Comparison of ENCODE assay signal across 18 cellular contexts in the genomic region with DNA sequence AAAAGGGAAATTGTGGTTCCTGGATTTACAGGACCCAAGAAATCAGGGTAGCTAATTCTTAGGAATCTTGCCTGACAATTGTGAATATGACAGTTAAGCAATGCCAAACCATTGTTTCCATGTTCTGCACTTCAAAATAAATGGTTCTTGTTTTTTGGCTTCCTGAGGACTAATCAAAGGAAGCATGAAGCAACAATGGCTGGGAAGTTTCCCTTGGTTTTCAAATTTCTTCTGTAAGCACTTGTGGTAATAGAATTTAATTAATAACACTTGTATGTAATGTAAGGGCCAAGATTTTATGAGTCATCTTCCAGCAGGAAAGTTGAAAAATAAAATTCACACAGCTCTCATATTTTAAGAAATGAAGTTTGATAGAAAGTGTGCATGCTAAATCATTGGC. TPM values are rescaled to one million over a fixed set of nuclear protein-coding genes. Genes with fewer than 3 reads are reported as not detected.
A peak's percentile ranks its signal among the peaks of the same experiment; 100 is the strongest.
DNase-seq lines count a peak whose midpoint lies in the region; ATAC-seq and TF ChIP-seq lines count a peak whose summit lies in the region.
"Had no signal": no experiment of that assay in that cellular context is flagged by ENCODE, and none has a peak within 500 bp of the region (broad histone marks: within the 10 kb centered on the region; RNA-seq: fewer than 3 reads in every experiment).

No MANE protein-coding gene starts in this region.

- H3K9me2 ChIP-seq in GM23248 (ENCODE audit: insufficient read depth), result no peaks in the 10 kb centered on the region

- TF ChIP-seq CTCF in mammary epithelial cell (conservative IDR thresholded peaks at IDR 0.05 in 1 of 2, IDR thresholded peaks at IDR 0.05 in 1 of 2; ENCODE audit: extremely low read depth in 1 of 2, insufficient read depth in 1 of 2, low read depth in 1 of 2, low read length in 2 of 2) (no peak), Calu3 (IDR thresholded peaks at IDR 0.05; ENCODE audit: unreplicated experiment) (no peak), brain microvascular endothelial cell (IDR thresholded peaks at IDR 0.05; ENCODE audit: low read depth, low read length, missing control alignments) (no peak)

- H3K79me2 ChIP-seq in GM23248 (ENCODE audit: insufficient read depth) (no peaks in the 10 kb centered on the region), mammary epithelial cell (ENCODE audit: insufficient read depth, low read length) (no peaks in the 10 kb centered on the region)

- no peaks in the 10 kb centered on the region for H3K9me3 Mint-ChIP-seq in Calu3 (ENCODE audit: low read depth, unreplicated experiment)

- H2AFZ ChIP-seq in GM23248 (no peak overlapping the region), mammary epithelial cell (ENCODE audit: low read depth, low read length) (no peak overlapping the region)

- CTCF ChIA-PET in mammary epithelial cell (lab: Charles Lee; ENCODE audit: low non-redundant PET) (no interaction called here), Calu3 (lab: Charles Lee) (no interaction called here)

- peaks cover 37% of the 10 kb centered on the region for H3K27me3 Mint-ChIP-seq in Calu3 (ENCODE audit: unreplicated experiment)

- H3K4me1 ChIP-seq in GM23248 (ENCODE audit: insufficient read depth) (peaks cover 8% of the 10 kb centered on the region), mammary epithelial cell (ENCODE audit: insufficient read depth, low read length) (no peaks in the 10 kb centered on the region)

- no peaks in the 10 kb centered on the region for H4K20me1 ChIP-seq in GM23248 (ENCODE audit: insufficient read depth)
- H4K20me1 ChIP-seq in mammary epithelial cell (ENCODE audit: insufficient read depth, low read length), result no peaks in the 10 kb centered on the region

- no peak overlapping the region for H3K9ac ChIP-seq in GM23248
- no peak overlapping the region for H3K9ac ChIP-seq in mammary epithelial cell (ENCODE audit: insufficient read depth, low read length)

- H3K4me3 Mint-ChIP-seq in Calu3 (ENCODE audit: low read depth, unreplicated experiment), result no peak overlapping the region
- H3K4me3 Mint-ChIP-seq: activated naive CD4-positive, alpha-beta T cell treated with anti-CD3 and anti-CD28 coated beads for 36 hours; nephron progenitor cell had no signal

- H3K27ac ChIP-seq in GM23248 (no peak overlapping the region), mammary epithelial cell (ENCODE audit: insufficient read depth, low read depth, low read length) (no peak overlapping the region), brain microvascular endothelial cell (no peak overlapping the region)

- no peaks in the 10 kb centered on the region for H3K36me3 Mint-ChIP-seq in Calu3 (ENCODE audit: insufficient read depth, unreplicated experiment)

- no peaks in the 10 kb centered on the region for H3K4me1 Mint-ChIP-seq in Calu3 (ENCODE audit: low read depth, unreplicated experiment)
- H3K4me1 Mint-ChIP-seq: nephron progenitor cell had no signal

- H3K4me3 ChIP-seq in GM23248 (no peak overlapping the region), mammary epithelial cell (replicated peaks in 1 of 3; ENCODE audit: insufficient read depth in 1 of 3, low read depth in 2 of 3, low read length in 3 of 3) (no peak overlapping the region), brain microvascular endothelial cell (ENCODE audit: low read depth, low read length) (no peak overlapping the region)

- intact Hi-C loops in mammary epithelial cell (cut with micrococcal nuclease), result no loop called here
- intact Hi-C loops in left cardiac atrium (cut with DNase I), result no loop called here
- intact Hi-C loops in Calu3 (cut with micrococcal nuclease; ENCODE audit: unreplicated experiment), result no loop called here

- H3K27ac Mint-ChIP-seq in Calu3 (ENCODE audit: unreplicated experiment), result no peak overlapping the region
- H3K27ac Mint-ChIP-seq: activated naive CD4-positive, alpha-beta T cell treated with anti-CD3 and anti-CD28 coated beads for 36 hours; nephron progenitor cell had no signal

- no peaks in the 10 kb centered on the region for H3K9me3 ChIP-seq in GM23248 (ENCODE audit: low read depth)
- H3K9me3 ChIP-seq in mammary epithelial cell (replicated peaks; ENCODE audit: insufficient read depth, low read length), result no peaks in the 10 kb centered on the region

- dilution Hi-C loops in mammary epithelial cell (cut with HindIII; ENCODE audit: low sequenced_read_pairs), result no loop called here

- H3K4me2 ChIP-seq in GM23248 (ENCODE audit: unreplicated experiment) (no peak overlapping the region), mammary epithelial cell (ENCODE audit: insufficient read depth, low read depth, low read length) (no peak overlapping the region)

- H3K27me3 ChIP-seq in GM23248 (replicated peaks; ENCODE audit: insufficient read depth) (no peaks in the 10 kb centered on the region), mammary epithelial cell (ENCODE audit: insufficient read depth, low read length) (no peaks in the 10 kb centered on the region), brain microvascular endothelial cell (replicated peaks) (no peaks in the 10 kb centered on the region)

- no TSS peak for BruUV-seq in mammary epithelial cell (replicated peaks; lab: Mats Ljungman, UMichigan)
- BruUV-seq in Calu3 (replicated peaks; lab: Mats Ljungman, UMichigan), result no TSS peak

- DNase-seq in GM23248 (peak; percentile 69), mammary epithelial cell (peak; percentile 3), left cardiac atrium (no peak), stromal cell of bone marrow (ENCODE audit: low read depth) (peak; percentile 63), Calu3 (no peak), brain microvascular endothelial cell (no peak), NCI-H345 (lab: John Stamatoyannopoulos, UW) (no peak)
- DNase-seq: activated CD4-positive, alpha-beta T cell treated with anti-CD3 and anti-CD28 coated beads for 48 hours; activated CD8-positive, alpha-beta memory T cell treated with anti-CD3 and anti-CD28 coated beads, Interleukin-2, amount 50 U/mL, for 48 hours; activated naive CD4-positive, alpha-beta T cell treated with anti-CD3 and anti-CD28 coated beads for 36 hours; C1 segment of cervical spinal cord; effector CD8-positive, alpha-beta T cell; mesendoderm; NCI-H1048; NCI-H2081 treated with DMSO at 0.1 percent for 48 hours; NCI-H526 treated with DMSO at 0.1 percent for 48 hours; nephron progenitor cell; T1000 had no signal

- no peaks in the 10 kb centered on the region for H3K36me3 ChIP-seq in GM23248 (ENCODE audit: low read depth)
- no peaks in the 10 kb centered on the region for H3K36me3 ChIP-seq in mammary epithelial cell (ENCODE audit: insufficient read depth, low read length)
- H3K36me3 ChIP-seq in brain microvascular endothelial cell (replicated peaks), result no peaks in the 10 kb centered on the region

- in situ Hi-C loops in GM23248 (cut with MboI) (no loop called here), mammary epithelial cell (cut with MboI; ENCODE audit: low sequenced_read_pairs in 2 of 2) (no loop called here), brain microvascular endothelial cell (cut with HindIII; ENCODE audit: low pct_ligation_motif_present, low sequenced_read_pairs) (no loop called here)

- ATAC-seq in left cardiac atrium, result peak; percentile 44 to 56

- H3F3A ChIP-seq in GM23248 (ENCODE audit: insufficient read depth), result 0 out of 2 replicates have a peak, but pooled peaks cover 6% of the 10 kb centered on the region

RNA-seq across cellular contexts. Expression of a gene that starts 31.7 kb away (rescaled TPM):
- total RNA-seq in GM23248 (2014; rRNA removed; shearing (Covaris generic)), result 0.13 and 1.9 TPM in 2 replicates
- polyA plus RNA-seq in GM23248 (2016; fragmentation: Nextera tagmentation; extraction: Ambion mirVana) (1.9 TPM in 2 replicates), mammary epithelial cell (0.01 TPM)
- total RNA-seq in mammary epithelial cell (under 1 TPM in 1 of 2 donors, not detected in 1; 0.17 TPM), left cardiac atrium (10 to 100 TPM; 35.9 to 41.8 TPM), Calu3 (2022) (not detected in 2 replicates)
- polyA minus RNA-seq in mammary epithelial cell, result not detected

Comparison
In these comparisons a context has a peak if more than half of its experiments do, and no peak if none do; other contexts are left out.
1. DNase-seq: peak in GM23248 (single experiment), mammary epithelial cell (single experiment) and stromal cell of bone marrow (single experiment); none in left cardiac atrium (single experiment), Calu3 (single experiment), brain microvascular endothelial cell (single experiment) and NCI-H345 (single experiment).
2. RNA of a gene that starts 31.7 kb away (total RNA-seq): 35.9 to 41.8 TPM in left cardiac atrium; 0.13 to 1.9 TPM in GM23248, 0.17 TPM in mammary epithelial cell and not detected in Calu3; every median in the first group is over 10 times any median in the second.